1 cellular context compared by ENCODE assay signal in the genomic region with DNA sequence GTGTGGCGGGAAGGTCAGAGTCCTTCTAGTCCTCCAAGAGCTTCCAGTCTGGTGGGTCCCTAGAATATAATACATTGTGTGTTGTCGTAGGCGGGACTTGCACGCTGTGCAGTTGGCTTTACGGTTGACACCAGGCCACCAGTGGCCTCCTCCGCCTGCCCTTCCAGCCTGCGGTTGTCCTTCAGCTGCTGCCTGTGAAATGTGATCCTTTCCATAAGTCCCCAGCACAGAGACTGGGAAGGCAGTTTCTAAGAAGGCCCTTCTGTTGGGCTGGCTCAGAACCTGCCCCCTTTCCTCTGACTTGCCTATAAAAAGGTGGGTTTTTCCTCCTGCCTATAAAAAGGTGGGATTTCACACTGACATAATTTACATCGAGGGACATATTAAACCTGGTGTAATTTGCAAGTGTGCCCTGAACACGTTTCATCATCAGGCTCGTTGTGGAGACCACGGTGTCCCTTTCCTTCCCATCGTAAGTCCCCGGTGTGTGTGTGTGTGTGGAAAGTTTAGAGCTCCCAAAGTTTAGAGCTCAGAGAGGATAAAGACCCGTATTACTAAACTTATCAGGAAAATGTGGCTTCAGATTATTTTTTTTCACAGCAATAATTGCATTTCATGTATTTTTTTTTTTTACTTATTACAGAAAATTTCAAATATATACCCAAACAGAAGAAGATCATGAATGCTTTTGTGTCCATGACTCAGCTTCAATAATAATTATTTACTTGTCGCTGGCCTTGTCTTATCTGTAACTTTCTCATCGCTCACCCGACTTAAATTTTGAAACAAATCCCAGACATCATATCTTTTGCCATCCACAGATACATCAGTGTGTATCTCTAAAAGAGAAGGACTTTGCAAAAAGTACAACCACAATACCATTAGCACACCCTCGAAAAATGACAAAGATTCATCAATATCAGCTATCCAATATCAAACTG.
TF ChIP-seq lines count a peak whose summit lies in the region.

No MANE protein-coding gene starts in this region.

TF ChIP-seq in HepG2, 621 proteins besides CTCF, POLR2A, EP300 and RAD21 (continued from another document and continues in another):
- TF ChIP-seq, protein P1, sequence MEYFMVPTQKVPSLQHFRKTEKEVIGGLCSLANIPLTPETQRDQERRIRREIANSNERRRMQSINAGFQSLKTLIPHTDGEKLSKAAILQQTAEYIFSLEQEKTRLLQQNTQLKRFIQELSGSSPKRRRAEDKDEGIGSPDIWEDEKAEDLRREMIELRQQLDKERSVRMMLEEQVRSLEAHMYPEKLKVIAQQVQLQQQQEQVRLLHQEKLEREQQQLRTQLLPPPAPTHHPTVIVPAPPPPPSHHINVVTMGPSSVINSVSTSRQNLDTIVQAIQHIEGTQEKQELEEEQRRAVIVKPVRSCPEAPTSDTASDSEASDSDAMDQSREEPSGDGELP (IDR thresholded peaks at IDR 0.05; ENCODE audit: borderline replicate concordance, low read depth), result peak; percentile 57; the same call in 1 of the 2 replicates
- TF ChIP-seq TAF1 (CRISPR knock-in tag; IDR thresholded peaks at IDR 0.05) (peak; percentile 37; the same call in 1 of the 2 replicates), SPEN (CRISPR knock-in tag; IDR thresholded peaks at IDR 0.05; ENCODE audit: low read depth) (no peak), SOX5 (CRISPR knock-in tag; IDR thresholded peaks at IDR 0.05; ENCODE audit: borderline replicate concordance) (peak; percentile 22; the same call in 1 of the 2 replicates), JUN (CRISPR knock-in tag; IDR thresholded peaks at IDR 0.05) (no peak), ZNF546 (CRISPR knock-in tag; conservative IDR thresholded peaks at IDR 0.05) (no peak), CBX1 (IDR thresholded peaks at IDR 0.05; ENCODE audit: low read depth) (no peak), ZNF709 (CRISPR knock-in tag; IDR thresholded peaks at IDR 0.05) (no peak), ELF4 (CRISPR knock-in tag; IDR thresholded peaks at IDR 0.05; ENCODE audit: borderline replicate concordance) (no peak), ZMYM3 (CRISPR knock-in tag; IDR thresholded peaks at IDR 0.05) (0 out of 2 replicates have a peak, but pooled peaks have one; percentile 17), HOXA3 (CRISPR knock-in tag; IDR thresholded peaks at IDR 0.05) (peak; percentile 55; the same call in 1 of the 2 replicates), MLLT10 (CRISPR knock-in tag; IDR thresholded peaks at IDR 0.05) (no peak), SCMH1 (CRISPR knock-in tag; IDR thresholded peaks at IDR 0.05; ENCODE audit: borderline replicate concordance) (no peak), KDM6A (CRISPR knock-in tag; IDR thresholded peaks at IDR 0.05; ENCODE audit: low read depth) (no peak), AHR (CRISPR knock-in tag; IDR thresholded peaks at IDR 0.05) (no peak), SKI (IDR thresholded peaks at IDR 0.05; ENCODE audit: partially characterized antibody) (no peak), TCF7L2 (IDR thresholded peaks at IDR 0.05; ENCODE audit: low read depth, low read length) (no peak), ZNF7 (CRISPR knock-in tag; IDR thresholded peaks at IDR 0.05) (no peak), ZNF772 (CRISPR knock-in tag; IDR thresholded peaks at IDR 0.05) (peak; percentile 56; the same call in 1 of the 2 replicates), NR2F6 (IDR thresholded peaks at IDR 0.05) (peak; percentile 14; the same call in 1 of the 2 replicates), NR2F6 (CRISPR knock-in tag; IDR thresholded peaks at IDR 0.05) (no peak; the same call in 1 of the 2 replicates), NR1H2 (CRISPR knock-in tag; IDR thresholded peaks at IDR 0.05; ENCODE audit: borderline replicate concordance, low read depth) (no peak), SAP130 (CRISPR knock-in tag; IDR thresholded peaks at IDR 0.05; ENCODE audit: low read depth) (peak; percentile 46; the same call in 1 of the 2 replicates)
- TF ChIP-seq, protein P2, sequence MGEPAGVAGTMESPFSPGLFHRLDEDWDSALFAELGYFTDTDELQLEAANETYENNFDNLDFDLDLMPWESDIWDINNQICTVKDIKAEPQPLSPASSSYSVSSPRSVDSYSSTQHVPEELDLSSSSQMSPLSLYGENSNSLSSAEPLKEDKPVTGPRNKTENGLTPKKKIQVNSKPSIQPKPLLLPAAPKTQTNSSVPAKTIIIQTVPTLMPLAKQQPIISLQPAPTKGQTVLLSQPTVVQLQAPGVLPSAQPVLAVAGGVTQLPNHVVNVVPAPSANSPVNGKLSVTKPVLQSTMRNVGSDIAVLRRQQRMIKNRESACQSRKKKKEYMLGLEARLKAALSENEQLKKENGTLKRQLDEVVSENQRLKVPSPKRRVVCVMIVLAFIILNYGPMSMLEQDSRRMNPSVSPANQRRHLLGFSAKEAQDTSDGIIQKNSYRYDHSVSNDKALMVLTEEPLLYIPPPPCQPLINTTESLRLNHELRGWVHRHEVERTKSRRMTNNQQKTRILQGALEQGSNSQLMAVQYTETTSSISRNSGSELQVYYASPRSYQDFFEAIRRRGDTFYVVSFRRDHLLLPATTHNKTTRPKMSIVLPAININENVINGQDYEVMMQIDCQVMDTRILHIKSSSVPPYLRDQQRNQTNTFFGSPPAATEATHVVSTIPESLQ (CRISPR knock-in tag; conservative IDR thresholded peaks at IDR 0.05), result no peak
- TF ChIP-seq, protein P3, sequence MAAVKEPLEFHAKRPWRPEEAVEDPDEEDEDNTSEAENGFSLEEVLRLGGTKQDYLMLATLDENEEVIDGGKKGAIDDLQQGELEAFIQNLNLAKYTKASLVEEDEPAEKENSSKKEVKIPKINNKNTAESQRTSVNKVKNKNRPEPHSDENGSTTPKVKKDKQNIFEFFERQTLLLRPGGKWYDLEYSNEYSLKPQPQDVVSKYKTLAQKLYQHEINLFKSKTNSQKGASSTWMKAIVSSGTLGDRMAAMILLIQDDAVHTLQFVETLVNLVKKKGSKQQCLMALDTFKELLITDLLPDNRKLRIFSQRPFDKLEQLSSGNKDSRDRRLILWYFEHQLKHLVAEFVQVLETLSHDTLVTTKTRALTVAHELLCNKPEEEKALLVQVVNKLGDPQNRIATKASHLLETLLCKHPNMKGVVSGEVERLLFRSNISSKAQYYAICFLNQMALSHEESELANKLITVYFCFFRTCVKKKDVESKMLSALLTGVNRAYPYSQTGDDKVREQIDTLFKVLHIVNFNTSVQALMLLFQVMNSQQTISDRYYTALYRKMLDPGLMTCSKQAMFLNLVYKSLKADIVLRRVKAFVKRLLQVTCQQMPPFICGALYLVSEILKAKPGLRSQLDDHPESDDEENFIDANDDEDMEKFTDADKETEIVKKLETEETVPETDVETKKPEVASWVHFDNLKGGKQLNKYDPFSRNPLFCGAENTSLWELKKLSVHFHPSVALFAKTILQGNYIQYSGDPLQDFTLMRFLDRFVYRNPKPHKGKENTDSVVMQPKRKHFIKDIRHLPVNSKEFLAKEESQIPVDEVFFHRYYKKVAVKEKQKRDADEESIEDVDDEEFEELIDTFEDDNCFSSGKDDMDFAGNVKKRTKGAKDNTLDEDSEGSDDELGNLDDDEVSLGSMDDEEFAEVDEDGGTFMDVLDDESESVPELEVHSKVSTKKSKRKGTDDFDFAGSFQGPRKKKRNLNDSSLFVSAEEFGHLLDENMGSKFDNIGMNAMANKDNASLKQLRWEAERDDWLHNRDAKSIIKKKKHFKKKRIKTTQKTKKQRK (IDR thresholded peaks at IDR 0.05; ENCODE audit: low read length), result no peak
- TF ChIP-seq, protein P4, sequence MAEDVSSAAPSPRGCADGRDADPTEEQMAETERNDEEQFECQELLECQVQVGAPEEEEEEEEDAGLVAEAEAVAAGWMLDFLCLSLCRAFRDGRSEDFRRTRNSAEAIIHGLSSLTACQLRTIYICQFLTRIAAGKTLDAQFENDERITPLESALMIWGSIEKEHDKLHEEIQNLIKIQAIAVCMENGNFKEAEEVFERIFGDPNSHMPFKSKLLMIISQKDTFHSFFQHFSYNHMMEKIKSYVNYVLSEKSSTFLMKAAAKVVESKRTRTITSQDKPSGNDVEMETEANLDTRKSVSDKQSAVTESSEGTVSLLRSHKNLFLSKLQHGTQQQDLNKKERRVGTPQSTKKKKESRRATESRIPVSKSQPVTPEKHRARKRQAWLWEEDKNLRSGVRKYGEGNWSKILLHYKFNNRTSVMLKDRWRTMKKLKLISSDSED (CRISPR knock-in tag; IDR thresholded peaks at IDR 0.05), result no peak
- TF ChIP-seq, protein P5, sequence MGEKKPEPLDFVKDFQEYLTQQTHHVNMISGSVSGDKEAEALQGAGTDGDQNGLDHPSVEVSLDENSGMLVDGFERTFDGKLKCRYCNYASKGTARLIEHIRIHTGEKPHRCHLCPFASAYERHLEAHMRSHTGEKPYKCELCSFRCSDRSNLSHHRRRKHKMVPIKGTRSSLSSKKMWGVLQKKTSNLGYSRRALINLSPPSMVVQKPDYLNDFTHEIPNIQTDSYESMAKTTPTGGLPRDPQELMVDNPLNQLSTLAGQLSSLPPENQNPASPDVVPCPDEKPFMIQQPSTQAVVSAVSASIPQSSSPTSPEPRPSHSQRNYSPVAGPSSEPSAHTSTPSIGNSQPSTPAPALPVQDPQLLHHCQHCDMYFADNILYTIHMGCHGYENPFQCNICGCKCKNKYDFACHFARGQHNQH (CRISPR knock-in tag; IDR thresholded peaks at IDR 0.05), result peak; percentile 54; the same call in 1 of the 2 replicates
- TF ChIP-seq, protein P6, sequence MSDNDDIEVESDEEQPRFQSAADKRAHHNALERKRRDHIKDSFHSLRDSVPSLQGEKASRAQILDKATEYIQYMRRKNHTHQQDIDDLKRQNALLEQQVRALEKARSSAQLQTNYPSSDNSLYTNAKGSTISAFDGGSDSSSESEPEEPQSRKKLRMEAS (IDR thresholded peaks at IDR 0.05), result 0 out of 2 replicates have a peak, but pooled peaks have one; percentile 31
- TF ChIP-seq, protein P7, sequence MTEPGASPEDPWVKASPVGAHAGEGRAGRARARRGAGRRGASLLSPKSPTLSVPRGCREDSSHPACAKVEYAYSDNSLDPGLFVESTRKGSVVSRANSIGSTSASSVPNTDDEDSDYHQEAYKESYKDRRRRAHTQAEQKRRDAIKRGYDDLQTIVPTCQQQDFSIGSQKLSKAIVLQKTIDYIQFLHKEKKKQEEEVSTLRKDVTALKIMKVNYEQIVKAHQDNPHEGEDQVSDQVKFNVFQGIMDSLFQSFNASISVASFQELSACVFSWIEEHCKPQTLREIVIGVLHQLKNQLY (CRISPR knock-in tag; IDR thresholded peaks at IDR 0.05), result no peak
- TF ChIP-seq, protein P8, sequence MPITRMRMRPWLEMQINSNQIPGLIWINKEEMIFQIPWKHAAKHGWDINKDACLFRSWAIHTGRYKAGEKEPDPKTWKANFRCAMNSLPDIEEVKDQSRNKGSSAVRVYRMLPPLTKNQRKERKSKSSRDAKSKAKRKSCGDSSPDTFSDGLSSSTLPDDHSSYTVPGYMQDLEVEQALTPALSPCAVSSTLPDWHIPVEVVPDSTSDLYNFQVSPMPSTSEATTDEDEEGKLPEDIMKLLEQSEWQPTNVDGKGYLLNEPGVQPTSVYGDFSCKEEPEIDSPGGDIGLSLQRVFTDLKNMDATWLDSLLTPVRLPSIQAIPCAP (CRISPR knock-in tag; IDR thresholded peaks at IDR 0.05; ENCODE audit: low read depth), result no peak
- TF ChIP-seq, protein P9, sequence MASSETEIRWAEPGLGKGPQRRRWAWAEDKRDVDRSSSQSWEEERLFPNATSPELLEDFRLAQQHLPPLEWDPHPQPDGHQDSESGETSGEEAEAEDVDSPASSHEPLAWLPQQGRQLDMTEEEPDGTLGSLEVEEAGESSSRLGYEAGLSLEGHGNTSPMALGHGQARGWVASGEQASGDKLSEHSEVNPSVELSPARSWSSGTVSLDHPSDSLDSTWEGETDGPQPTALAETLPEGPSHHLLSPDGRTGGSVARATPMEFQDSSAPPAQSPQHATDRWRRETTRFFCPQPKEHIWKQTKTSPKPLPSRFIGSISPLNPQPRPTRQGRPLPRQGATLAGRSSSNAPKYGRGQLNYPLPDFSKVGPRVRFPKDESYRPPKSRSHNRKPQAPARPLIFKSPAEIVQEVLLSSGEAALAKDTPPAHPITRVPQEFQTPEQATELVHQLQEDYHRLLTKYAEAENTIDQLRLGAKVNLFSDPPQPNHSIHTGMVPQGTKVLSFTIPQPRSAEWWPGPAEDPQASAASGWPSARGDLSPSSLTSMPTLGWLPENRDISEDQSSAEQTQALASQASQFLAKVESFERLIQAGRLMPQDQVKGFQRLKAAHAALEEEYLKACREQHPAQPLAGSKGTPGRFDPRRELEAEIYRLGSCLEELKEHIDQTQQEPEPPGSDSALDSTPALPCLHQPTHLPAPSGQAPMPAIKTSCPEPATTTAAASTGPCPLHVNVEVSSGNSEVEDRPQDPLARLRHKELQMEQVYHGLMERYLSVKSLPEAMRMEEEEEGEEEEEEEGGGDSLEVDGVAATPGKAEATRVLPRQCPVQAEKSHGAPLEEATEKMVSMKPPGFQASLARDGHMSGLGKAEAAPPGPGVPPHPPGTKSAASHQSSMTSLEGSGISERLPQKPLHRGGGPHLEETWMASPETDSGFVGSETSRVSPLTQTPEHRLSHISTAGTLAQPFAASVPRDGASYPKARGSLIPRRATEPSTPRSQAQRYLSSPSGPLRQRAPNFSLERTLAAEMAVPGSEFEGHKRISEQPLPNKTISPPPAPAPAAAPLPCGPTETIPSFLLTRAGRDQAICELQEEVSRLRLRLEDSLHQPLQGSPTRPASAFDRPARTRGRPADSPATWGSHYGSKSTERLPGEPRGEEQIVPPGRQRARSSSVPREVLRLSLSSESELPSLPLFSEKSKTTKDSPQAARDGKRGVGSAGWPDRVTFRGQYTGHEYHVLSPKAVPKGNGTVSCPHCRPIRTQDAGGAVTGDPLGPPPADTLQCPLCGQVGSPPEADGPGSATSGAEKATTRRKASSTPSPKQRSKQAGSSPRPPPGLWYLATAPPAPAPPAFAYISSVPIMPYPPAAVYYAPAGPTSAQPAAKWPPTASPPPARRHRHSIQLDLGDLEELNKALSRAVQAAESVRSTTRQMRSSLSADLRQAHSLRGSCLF (CRISPR knock-in tag; IDR thresholded peaks at IDR 0.05; ENCODE audit: borderline replicate concordance), result no peak
- TF ChIP-seq, protein P10, sequence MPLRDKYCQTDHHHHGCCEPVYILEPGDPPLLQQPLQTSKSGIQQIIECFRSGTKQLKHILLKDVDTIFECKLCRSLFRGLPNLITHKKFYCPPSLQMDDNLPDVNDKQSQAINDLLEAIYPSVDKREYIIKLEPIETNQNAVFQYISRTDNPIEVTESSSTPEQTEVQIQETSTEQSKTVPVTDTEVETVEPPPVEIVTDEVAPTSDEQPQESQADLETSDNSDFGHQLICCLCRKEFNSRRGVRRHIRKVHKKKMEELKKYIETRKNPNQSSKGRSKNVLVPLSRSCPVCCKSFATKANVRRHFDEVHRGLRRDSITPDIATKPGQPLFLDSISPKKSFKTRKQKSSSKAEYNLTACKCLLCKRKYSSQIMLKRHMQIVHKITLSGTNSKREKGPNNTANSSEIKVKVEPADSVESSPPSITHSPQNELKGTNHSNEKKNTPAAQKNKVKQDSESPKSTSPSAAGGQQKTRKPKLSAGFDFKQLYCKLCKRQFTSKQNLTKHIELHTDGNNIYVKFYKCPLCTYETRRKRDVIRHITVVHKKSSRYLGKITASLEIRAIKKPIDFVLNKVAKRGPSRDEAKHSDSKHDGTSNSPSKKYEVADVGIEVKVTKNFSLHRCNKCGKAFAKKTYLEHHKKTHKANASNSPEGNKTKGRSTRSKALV (CRISPR knock-in tag; IDR thresholded peaks at IDR 0.05), result peak; percentile 58; the same call in 1 of the 2 replicates
- TF ChIP-seq, protein P11, sequence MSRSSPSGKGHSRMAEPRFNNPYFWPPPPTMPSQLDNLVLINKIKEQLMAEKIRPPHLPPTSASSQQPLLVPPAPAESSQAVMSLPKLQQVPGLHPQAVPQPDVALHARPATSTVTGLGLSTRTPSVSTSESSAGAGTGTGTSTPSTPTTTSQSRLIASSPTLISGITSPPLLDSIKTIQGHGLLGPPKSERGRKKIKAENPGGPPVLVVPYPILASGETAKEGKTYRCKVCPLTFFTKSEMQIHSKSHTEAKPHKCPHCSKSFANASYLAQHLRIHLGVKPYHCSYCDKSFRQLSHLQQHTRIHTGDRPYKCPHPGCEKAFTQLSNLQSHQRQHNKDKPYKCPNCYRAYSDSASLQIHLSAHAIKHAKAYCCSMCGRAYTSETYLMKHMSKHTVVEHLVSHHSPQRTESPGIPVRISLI (CRISPR knock-in tag; IDR thresholded peaks at IDR 0.05; ENCODE audit: borderline replicate concordance), result no peak
